In genomic region chr11:65435981-65436411, GRCh38 we compare ENCODE assay signal across 9 cellular contexts. TPM values are rescaled to one million over a fixed set of nuclear protein-coding genes. Genes with fewer than 3 reads are reported as not detected.
DNase-seq lines count a peak whose midpoint lies in the region; ATAC-seq, FAIRE-seq and TF ChIP-seq lines count a peak whose summit lies in the region.
"Had no signal": no experiment of that assay in that cellular context is flagged by ENCODE, and none has a peak within 500 bp of the region (broad histone marks: within the 10 kb centered on the region; RNA-seq: fewer than 3 reads in every experiment).

No MANE protein-coding gene starts in this region.

- H3K4me3 ChIP-seq in BLaER1 treated with 17β-estradiol and CSF1 and Interleukin-3, amounts not matched to agents 10 nM and 100 nM = peak overlapping the region in 1 of 10 experiments; percentile 21; a peak in 2 of 20 replicates
- H3K4me3 ChIP-seq in esophagus muscularis mucosa (peak overlapping the region in 3 of 4 donors; percentile 3 to 14 (median 4)), ovary (no peak overlapping the region)

- peak overlapping the region in 7 of 11 experiments; percentile 6 to 72 (median 11); a peak in 5 of 22 replicates for H3K9ac ChIP-seq in BLaER1 treated with 17β-estradiol and CSF1 and Interleukin-3, amounts not matched to agents 10 nM and 100 nM

- H3K4me1 Mint-ChIP-seq in endothelial cell (ENCODE audit: unreplicated experiment) = no peaks in the 10 kb centered on the region

- H3K9me3 Mint-ChIP-seq in endothelial cell (ENCODE audit: unreplicated experiment) = no peaks in the 10 kb centered on the region

- DNase-seq in RPMI8226 (peak; percentile 14), esophagus muscularis mucosa (ENCODE audit: extremely low spot score) (peak; percentile 82), ovary (peak in 4 of 5 donors; percentile 18 to 44 (median 34)), endothelial cell (ENCODE audit: low spot score) (no peak), D341Med (ENCODE audit: low spot score) (no peak), GM12892 (ENCODE audit: insufficient read length) (no peak)
- DNase-seq: stimulated activated CD4-positive, alpha-beta T cell treated with anti-CD3 and anti-CD28 coated beads, Interleukin-15, amount 100 ng/mL, for 24 hours had no signal

- H3K9me3 ChIP-seq in BLaER1 treated with 17β-estradiol and CSF1 and Interleukin-3, amounts not matched to agents 10 nM and 100 nM (replicated peaks in 1 of 11) = no peaks in the 10 kb centered on the region
- H3K9me3 ChIP-seq in esophagus muscularis mucosa (no peaks in the 10 kb centered on the region), ovary (no peaks in the 10 kb centered on the region)

- H3K4me2 ChIP-seq in BLaER1 treated with 17β-estradiol and CSF1 and Interleukin-3, amounts not matched to agents 10 nM and 100 nM = peak overlapping the region in 5 of 11 experiments; percentile 8 to 93 (median 36); a peak in 8 of 22 replicates

- FAIRE-seq in GM12892 (lab: Jason Lieb, UNC) = no peak

- H3K36me3 ChIP-seq in BLaER1 treated with 17β-estradiol and CSF1 and Interleukin-3, amounts not matched to agents 10 nM and 100 nM = peaks cover 41 to 98% (median 48%) of the 10 kb centered on the region in 11 experiments
- H3K36me3 ChIP-seq in esophagus muscularis mucosa (peaks cover 36 to 97% (median 64%) of the 10 kb centered on the region in 4 donors), ovary (no peaks in the 10 kb centered on the region)

- H3K4me3 Mint-ChIP-seq in endothelial cell (ENCODE audit: unreplicated experiment) = no peak overlapping the region

- no peak for ATAC-seq in HG02571 (IDR thresholded peaks at IDR 0.05; ENCODE audit: unreplicated experiment)

- H3K36me3 Mint-ChIP-seq in endothelial cell (ENCODE audit: low read depth, unreplicated experiment) = peaks cover 24% of the 10 kb centered on the region

- no peak for TF ChIP-seq EP300 in esophagus muscularis mucosa (IDR thresholded peaks at IDR 0.05)
- TF ChIP-seq EP300 in ovary (IDR thresholded peaks at IDR 0.05) = no peak

- H3K27ac ChIP-seq in BLaER1 treated with 17β-estradiol and CSF1 and Interleukin-3, amounts not matched to agents 10 nM and 100 nM = peak overlapping the region in 7 of 11 experiments; percentile 11 to 55 (median 33); a peak in 13 of 22 replicates
- H3K27ac ChIP-seq in esophagus muscularis mucosa (replicated peaks in 1 of 4) (peak overlapping the region; percentile 29 to 99 (median 62)), ovary (no peak overlapping the region)

- no peak overlapping the region for H3K27ac Mint-ChIP-seq in endothelial cell (ENCODE audit: unreplicated experiment)

- peaks cover 59 to 97% (median 76%) of the 10 kb centered on the region in 10 experiments for H3K4me1 ChIP-seq in BLaER1 treated with 17β-estradiol and CSF1 and Interleukin-3, amounts not matched to agents 10 nM and 100 nM
- peaks cover 69 to 99% (median 97%) of the 10 kb centered on the region in 4 donors for H3K4me1 ChIP-seq in esophagus muscularis mucosa
- H3K4me1 ChIP-seq in ovary (ENCODE audit: insufficient read depth) = peaks cover 1% of the 10 kb centered on the region

- TF ChIP-seq POLR2A in esophagus muscularis mucosa (IDR thresholded peaks at IDR 0.05; ENCODE audit: low read depth) (no peak), ovary (IDR thresholded peaks at IDR 0.05) (peak; percentile 9), GM12892 (IDR thresholded peaks at IDR 0.05; ENCODE audit: low read depth, low read length) (no peak)

- intact Hi-C loops in esophagus muscularis mucosa (cut with DNase I) (no loop called here), ovary (cut with DNase I) (no loop called here)

- TF ChIP-seq CTCF in esophagus muscularis mucosa (IDR thresholded peaks at IDR 0.05) (no peak), ovary (IDR thresholded peaks at IDR 0.05) (no peak), endothelial cell (IDR thresholded peaks at IDR 0.05; ENCODE audit: unreplicated experiment) (no peak)

- WGBS in esophagus muscularis mucosa = 86% methylated on average over 6 of the region's 8 CpGs
- 86 to 94% (median 92%) methylated on average over 8 of the region's 8 CpGs for WGBS in ovary, 3 donors

- H3K27me3 ChIP-seq in BLaER1 treated with 17β-estradiol and CSF1 and Interleukin-3, amounts not matched to agents 10 nM and 100 nM = no peaks in the 10 kb centered on the region
- H3K27me3 ChIP-seq in esophagus muscularis mucosa (no peaks in the 10 kb centered on the region), ovary (no peaks in the 10 kb centered on the region)

- H4K20me1 ChIP-seq in BLaER1 treated with 17β-estradiol and CSF1 and Interleukin-3, amounts not matched to agents 10 nM and 100 nM = peaks cover 17 to 100% (median 83%) of the 10 kb centered on the region in 11 experiments

- H3K27me3 Mint-ChIP-seq in endothelial cell (ENCODE audit: unreplicated experiment) = peaks cover 1% of the 10 kb centered on the region

RNA-seq across cellular contexts. Expression of gene NEAT1, which starts 13.4 kb away (rescaled TPM):
- total RNA-seq in esophagus muscularis mucosa = 100 to 1,000 TPM in 2 of 4 donors, 10 to 100 TPM in 2; 42.8 to 181 (median 96.0) TPM
- 100 to 1,000 TPM; 175 to 850 (median 372) TPM for total RNA-seq in ovary
- polyA plus RNA-seq in ovary = 100 to 1,000 TPM; 216 to 268 TPM
- total RNA-seq in endothelial cell (ENCODE audit: unreplicated experiment) = 43.4 TPM
- polyA plus RNA-seq in GM12892 (2012; ENCODE audit: missing spikeins) = 678 TPM

RNA-seq across cellular contexts. Expression of gene FRMD8, which starts 49.6 kb away (rescaled TPM):
- 10 to 100 TPM; 30.4 to 37.3 (median 34.7) TPM for total RNA-seq in esophagus muscularis mucosa
- 10 to 100 TPM; 21.2 to 41.7 (median 25.5) TPM for total RNA-seq in ovary
- 10 to 100 TPM in 1 of 2 donors, 1 to 10 TPM in 1; 4.3 to 15.8 TPM for polyA plus RNA-seq in ovary
- 76.0 TPM for total RNA-seq in endothelial cell (ENCODE audit: unreplicated experiment)
- polyA plus RNA-seq in GM12892 (2012; ENCODE audit: missing spikeins) = 11.2 TPM

RNA-seq across cellular contexts. Expression of gene SLC25A45, which starts 53.5 kb away (rescaled TPM):
- total RNA-seq in esophagus muscularis mucosa = 10 to 100 TPM in 1 of 4 donors, 1 to 10 TPM in 3; 4.6 to 11.3 (median 5.9) TPM
- total RNA-seq in ovary = 1 to 10 TPM; 3.2 to 8.7 (median 4.6) TPM
- polyA plus RNA-seq in ovary = 1 to 10 TPM; 2.7 to 3.4 TPM
- total RNA-seq in endothelial cell (ENCODE audit: unreplicated experiment) = 3.3 TPM
- polyA plus RNA-seq in GM12892 (2012; ENCODE audit: missing spikeins) = 17.9 TPM

Comparison
In these comparisons a context has a peak if more than half of its experiments do, and no peak if none do; other contexts are left out.
1. H3K27ac ChIP-seq: peak in BLaER1 treated with 17β-estradiol and CSF1 and Interleukin-3, amounts not matched to agents 10 nM and 100 nM (7 of 11) and esophagus muscularis mucosa (4 of 4); none in ovary (0 of 2).
2. DNase-seq: peak in RPMI8226 (single experiment), esophagus muscularis mucosa (single experiment) and ovary (4 of 5); none in endothelial cell (single experiment), D341Med (single experiment) and GM12892 (single experiment).